ENCODE assay signal across 7 cellular contexts in the genomic region with DNA sequence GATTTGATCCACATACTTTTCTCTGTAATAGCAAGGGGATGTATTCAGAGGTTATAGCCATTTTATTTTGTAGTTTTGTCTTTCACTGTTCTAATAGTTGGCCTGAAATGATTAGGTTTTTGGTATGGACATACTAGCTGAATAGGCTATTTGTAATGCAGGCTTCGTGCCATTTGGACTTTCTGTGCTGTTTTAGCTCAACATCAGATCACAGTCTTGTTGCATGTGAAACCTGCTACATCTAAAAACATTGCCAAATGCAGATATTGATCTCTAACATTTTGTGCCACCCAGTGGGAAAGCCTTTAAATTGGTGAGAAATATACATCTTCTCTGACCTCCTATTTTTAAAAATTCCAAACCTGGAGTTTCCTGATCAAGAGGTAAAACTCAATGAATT.
"Had no signal": no experiment of that assay in that cellular context is flagged by ENCODE, and none has a peak within 500 bp of the region (broad histone marks: within the 10 kb centered on the region; RNA-seq: fewer than 3 reads in every experiment).

No MANE protein-coding gene starts in this region.

- DNase-seq: IMR-90, KBM-7, KG1 had no signal

- H3K9ac ChIP-seq: KMS-11 had no signal

- ATAC-seq: K562 had no signal

- H3K4me3 ChIP-seq: K562 had no signal

- H3K4me2 ChIP-seq: KMS-11 had no signal

- H3K27ac ChIP-seq: HL-60, KMS-11 had no signal

- FAIRE-seq: HTR-8/SVneo, K562 had no signal
